Comparison of ENCODE assay signal across 28 cellular contexts in the genomic region with DNA sequence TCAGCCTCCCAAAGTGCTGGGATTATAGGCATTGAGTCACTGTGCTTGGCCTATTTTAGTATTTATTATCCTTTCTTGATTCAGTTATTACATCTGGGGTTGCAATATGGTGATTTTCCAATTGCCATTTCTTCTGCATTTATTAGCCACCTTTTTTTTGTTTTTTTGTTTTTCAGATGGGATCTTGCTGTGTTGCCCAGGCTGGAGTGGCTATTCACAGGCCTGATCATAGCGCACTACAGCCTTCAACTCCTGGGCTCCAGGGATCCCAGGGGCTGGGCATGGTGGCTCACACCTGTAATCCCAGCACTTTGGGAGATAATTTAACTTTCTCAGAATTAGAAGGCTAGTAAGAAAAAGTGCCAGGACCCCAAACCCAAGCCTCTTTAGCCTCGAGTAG.
"Had no signal": no experiment of that assay in that cellular context is flagged by ENCODE, and none has a peak within 500 bp of the region (broad histone marks: within the 10 kb centered on the region; RNA-seq: fewer than 3 reads in every experiment).

No MANE protein-coding gene starts in this region.

- FAIRE-seq: endometrium, islet of Langerhans, keratinocyte had no signal

- H3K27me3 ChIP-seq: colonic mucosa, esophagus squamous epithelium, gastrocnemius medialis, heart right ventricle, left lung had no signal

- H3K4me1 ChIP-seq: colonic mucosa, esophagus squamous epithelium, heart right ventricle, left lung, lower lobe of right lung had no signal

- H3K4me3 ChIP-seq: colonic mucosa, esophagus squamous epithelium, gastrocnemius medialis, heart right ventricle, left lung, lower lobe of right lung, mucosa of descending colon had no signal

- H3K27me3 Mint-ChIP-seq: dendritic cell treated with granulocyte-macrophage colony-stimulating factor and Interleukin-4, amounts not matched to agents 40 ng/mL and 50 ng/mL, for 4 days; effector memory CD8-positive, alpha-beta T cell; naive B cell had no signal

- H3K9me3 Mint-ChIP-seq: dendritic cell treated with granulocyte-macrophage colony-stimulating factor and Interleukin-4, amounts not matched to agents 40 ng/mL and 50 ng/mL, for 4 days; effector memory CD8-positive, alpha-beta T cell; endodermal cell; mesothelial cell of epicardium; naive B cell had no signal

- H3K4me1 Mint-ChIP-seq: mesothelial cell of epicardium, naive B cell had no signal

- ATAC-seq: effector memory CD8-positive, alpha-beta T cell; esophagus mucosa; gastrocnemius medialis; heart right ventricle; left cardiac atrium; left lung; left ventricle myocardium superior; lower lobe of right lung; mucosa of descending colon had no signal

- H3K4me3 Mint-ChIP-seq: dendritic cell treated with granulocyte-macrophage colony-stimulating factor and Interleukin-4, amounts not matched to agents 40 ng/mL and 50 ng/mL, for 4 days; effector memory CD8-positive, alpha-beta T cell; endodermal cell; mesothelial cell of epicardium; naive B cell had no signal

- H3K27ac ChIP-seq: colonic mucosa, epithelial cell of prostate, esophagus squamous epithelium, heart right ventricle, left lung, lower lobe of right lung had no signal

- H3K27ac Mint-ChIP-seq: dendritic cell treated with granulocyte-macrophage colony-stimulating factor and Interleukin-4, amounts not matched to agents 40 ng/mL and 50 ng/mL, for 4 days; endodermal cell; mesothelial cell of epicardium had no signal

- H3K9me3 ChIP-seq: colonic mucosa, esophagus squamous epithelium, gastrocnemius medialis, heart right ventricle, left lung, lower lobe of right lung, mucosa of descending colon had no signal

- DNase-seq: colonic mucosa; cortex of kidney; effector CD8-positive, alpha-beta T cell; effector memory CD8-positive, alpha-beta T cell; endodermal cell; erythroblast; esophagus squamous epithelium; foreskin fibroblast; foreskin melanocyte; gastrocnemius medialis; glutamatergic neuron; head of caudate nucleus; heart right ventricle; hippocampal formation; left cardiac atrium; left lung; left ventricle myocardium superior; lower lobe of right lung; mesenchymal stem cell; mucosa of descending colon; naive B cell had no signal

- H3K36me3 ChIP-seq: colonic mucosa had no signal
